ENCODE assay signal across 8 cellular contexts in genomic region chr22:39524089-39524752, GRCh38. TPM values are rescaled to one million over a fixed set of nuclear protein-coding genes. Genes with fewer than 3 reads are reported as not detected.
DNase-seq lines count a peak whose midpoint lies in the region; ATAC-seq and TF ChIP-seq lines count a peak whose summit lies in the region.

No MANE protein-coding gene starts in this region.

- H3K27ac Mint-ChIP-seq in T-helper 1 cell treated with Interleukin-12 subunit alpha and Interleukin-12 subunit beta and Interleukin-4 antibody, amounts not matched to agents 30 μg/mL and 1 μg/mL, for 36 hours, result peak overlapping the region; percentile 49
- peak overlapping the region; percentile 85 for H3K27ac Mint-ChIP-seq in endothelial cell (ENCODE audit: unreplicated experiment)

- peaks cover 60% of the 10 kb centered on the region for H3K4me1 Mint-ChIP-seq in T-helper 1 cell treated with Interleukin-12 subunit alpha and Interleukin-12 subunit beta and Interleukin-4 antibody, amounts not matched to agents 30 μg/mL and 1 μg/mL, for 36 hours (ENCODE audit: low read depth)
- peaks cover 55% of the 10 kb centered on the region for H3K4me1 Mint-ChIP-seq in endothelial cell (ENCODE audit: unreplicated experiment)

- DNase-seq in T-helper 1 cell, result no peak
- DNase-seq in RPMI7951 (ENCODE audit: low read depth), result peak; percentile 37
- no peak for DNase-seq in endothelial cell (ENCODE audit: low spot score)
- DNase-seq in stimulated activated CD8-positive, alpha-beta memory T cell treated with anti-CD3 and anti-CD28 coated beads, Interleukin-4, amount 100 ng/mL, for 48 hours, result peak; percentile 43
- DNase-seq in epidermal melanocyte (ENCODE audit: insufficient read length, low spot score), result no peak
- DNase-seq in superior temporal gyrus (ENCODE audit: extremely low spot score), result no peak

- peaks cover 67% of the 10 kb centered on the region for H3K36me3 Mint-ChIP-seq in T-helper 1 cell treated with Interleukin-12 subunit alpha and Interleukin-12 subunit beta and Interleukin-4 antibody, amounts not matched to agents 30 μg/mL and 1 μg/mL, for 36 hours (ENCODE audit: low read depth)
- H3K36me3 Mint-ChIP-seq in endothelial cell (ENCODE audit: low read depth, unreplicated experiment), result peaks cover 35% of the 10 kb centered on the region

- H3K9me3 Mint-ChIP-seq in T-helper 1 cell treated with Interleukin-12 subunit alpha and Interleukin-12 subunit beta and Interleukin-4 antibody, amounts not matched to agents 30 μg/mL and 1 μg/mL, for 36 hours, result no peaks in the 10 kb centered on the region
- H3K9me3 Mint-ChIP-seq in endothelial cell (ENCODE audit: unreplicated experiment), result no peaks in the 10 kb centered on the region

- peaks cover 3% of the 10 kb centered on the region for H3K27me3 Mint-ChIP-seq in T-helper 1 cell treated with Interleukin-12 subunit alpha and Interleukin-12 subunit beta and Interleukin-4 antibody, amounts not matched to agents 30 μg/mL and 1 μg/mL, for 36 hours (ENCODE audit: low read depth)
- H3K27me3 Mint-ChIP-seq in endothelial cell (ENCODE audit: unreplicated experiment), result peaks cover 15% of the 10 kb centered on the region

- ATAC-seq in HG03045 (IDR thresholded peaks at IDR 0.05; ENCODE audit: unreplicated experiment), result no peak

- H3K4me3 Mint-ChIP-seq in T-helper 1 cell treated with Interleukin-12 subunit alpha and Interleukin-12 subunit beta and Interleukin-4 antibody, amounts not matched to agents 30 μg/mL and 1 μg/mL, for 36 hours, result peak overlapping the region; percentile 52
- peak overlapping the region; percentile 73 for H3K4me3 Mint-ChIP-seq in endothelial cell (ENCODE audit: unreplicated experiment)

- TF ChIP-seq CTCF in endothelial cell (IDR thresholded peaks at IDR 0.05; ENCODE audit: unreplicated experiment), result no peak

RNA-seq across cellular contexts. Expression of gene ATF4, which starts 3.9 kb away (rescaled TPM):
- total RNA-seq in RPMI7951 (2014; rRNA removed; shearing (Covaris generic)), result 190 and 217 TPM in 2 replicates
- total RNA-seq in endothelial cell (ENCODE audit: unreplicated experiment), result 312 TPM

RNA-seq across cellular contexts. Expression of gene RPS19BP1, which starts 8.3 kb away (rescaled TPM):
- total RNA-seq in RPMI7951 (2014; rRNA removed; shearing (Covaris generic)), result 74.9 and 132 TPM in 2 replicates
- total RNA-seq in endothelial cell (ENCODE audit: unreplicated experiment), result 57.7 TPM

RNA-seq across cellular contexts. Expression of gene MIEF1, which starts 22.1 kb away (rescaled TPM):
- 10.6 and 11.3 TPM in 2 replicates for total RNA-seq in RPMI7951 (2014; rRNA removed; shearing (Covaris generic))
- 29.2 TPM for total RNA-seq in endothelial cell (ENCODE audit: unreplicated experiment)

RNA-seq across cellular contexts. Expression of gene CACNA1I, which starts 46.3 kb away (rescaled TPM):
- total RNA-seq in RPMI7951 (2014; rRNA removed; shearing (Covaris generic)), result not detected in 2 replicates
- 0.10 TPM for total RNA-seq in endothelial cell (ENCODE audit: unreplicated experiment)

Comparison
In these comparisons a context has a peak if more than half of its experiments do, and no peak if none do; other contexts are left out.
1. DNase-seq: peak in RPMI7951 (single experiment) and stimulated activated CD8-positive, alpha-beta memory T cell treated with anti-CD3 and anti-CD28 coated beads, Interleukin-4, amount 100 ng/mL, for 48 hours (single experiment); none in T-helper 1 cell (0 of 5), endothelial cell (single experiment), epidermal melanocyte (single experiment) and superior temporal gyrus (single experiment).